1 cellular context compared by ENCODE assay signal in the genomic region with DNA sequence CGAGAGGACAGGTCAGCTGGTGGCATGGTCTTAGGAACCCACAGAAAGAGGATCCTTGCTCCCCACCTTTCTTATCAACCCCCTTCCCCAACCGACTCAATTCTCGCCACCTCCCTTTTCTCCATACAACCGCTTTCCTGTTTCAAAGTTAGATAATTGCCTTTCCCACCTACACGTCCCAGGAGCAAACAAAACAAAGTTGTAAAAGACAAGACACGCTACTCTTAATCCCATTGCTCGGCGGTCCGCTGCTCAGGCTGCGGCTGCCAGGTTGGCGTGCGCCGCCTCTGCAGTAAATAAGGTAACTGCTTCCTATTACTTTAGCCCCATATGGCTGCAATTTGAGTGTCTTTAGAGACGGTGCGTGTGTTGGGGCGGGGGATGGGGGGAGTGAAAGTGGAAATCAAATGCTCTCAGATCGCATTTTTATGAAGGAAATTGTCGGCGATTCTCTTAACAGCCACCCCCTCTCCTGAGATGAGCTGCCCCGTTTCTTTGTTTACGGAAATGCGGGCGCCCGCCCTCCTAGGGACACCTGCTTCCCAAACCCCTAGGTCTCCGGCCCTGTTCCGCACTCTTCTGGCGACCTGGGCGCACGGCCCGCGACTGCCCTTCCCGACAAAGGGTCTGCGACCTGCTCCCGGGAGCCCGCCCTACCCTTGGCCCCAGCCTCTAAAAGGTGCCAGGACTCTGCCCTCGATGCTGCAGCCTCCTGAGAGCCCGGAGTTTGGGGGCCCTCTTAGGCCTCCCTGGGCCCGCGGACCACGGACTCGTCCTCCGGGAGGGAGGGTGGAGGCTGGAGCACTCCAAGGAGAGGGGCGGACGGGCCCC.
A peak's percentile ranks its signal among the peaks of the same experiment; 100 is the strongest.
TF ChIP-seq lines count a peak whose summit lies in the region.

No MANE protein-coding gene starts in this region.

TF ChIP-seq in WTC11, 78 proteins besides CTCF, POLR2A, EP300 and RAD21 (continued from another document):
- TF ChIP-seq, protein P1, sequence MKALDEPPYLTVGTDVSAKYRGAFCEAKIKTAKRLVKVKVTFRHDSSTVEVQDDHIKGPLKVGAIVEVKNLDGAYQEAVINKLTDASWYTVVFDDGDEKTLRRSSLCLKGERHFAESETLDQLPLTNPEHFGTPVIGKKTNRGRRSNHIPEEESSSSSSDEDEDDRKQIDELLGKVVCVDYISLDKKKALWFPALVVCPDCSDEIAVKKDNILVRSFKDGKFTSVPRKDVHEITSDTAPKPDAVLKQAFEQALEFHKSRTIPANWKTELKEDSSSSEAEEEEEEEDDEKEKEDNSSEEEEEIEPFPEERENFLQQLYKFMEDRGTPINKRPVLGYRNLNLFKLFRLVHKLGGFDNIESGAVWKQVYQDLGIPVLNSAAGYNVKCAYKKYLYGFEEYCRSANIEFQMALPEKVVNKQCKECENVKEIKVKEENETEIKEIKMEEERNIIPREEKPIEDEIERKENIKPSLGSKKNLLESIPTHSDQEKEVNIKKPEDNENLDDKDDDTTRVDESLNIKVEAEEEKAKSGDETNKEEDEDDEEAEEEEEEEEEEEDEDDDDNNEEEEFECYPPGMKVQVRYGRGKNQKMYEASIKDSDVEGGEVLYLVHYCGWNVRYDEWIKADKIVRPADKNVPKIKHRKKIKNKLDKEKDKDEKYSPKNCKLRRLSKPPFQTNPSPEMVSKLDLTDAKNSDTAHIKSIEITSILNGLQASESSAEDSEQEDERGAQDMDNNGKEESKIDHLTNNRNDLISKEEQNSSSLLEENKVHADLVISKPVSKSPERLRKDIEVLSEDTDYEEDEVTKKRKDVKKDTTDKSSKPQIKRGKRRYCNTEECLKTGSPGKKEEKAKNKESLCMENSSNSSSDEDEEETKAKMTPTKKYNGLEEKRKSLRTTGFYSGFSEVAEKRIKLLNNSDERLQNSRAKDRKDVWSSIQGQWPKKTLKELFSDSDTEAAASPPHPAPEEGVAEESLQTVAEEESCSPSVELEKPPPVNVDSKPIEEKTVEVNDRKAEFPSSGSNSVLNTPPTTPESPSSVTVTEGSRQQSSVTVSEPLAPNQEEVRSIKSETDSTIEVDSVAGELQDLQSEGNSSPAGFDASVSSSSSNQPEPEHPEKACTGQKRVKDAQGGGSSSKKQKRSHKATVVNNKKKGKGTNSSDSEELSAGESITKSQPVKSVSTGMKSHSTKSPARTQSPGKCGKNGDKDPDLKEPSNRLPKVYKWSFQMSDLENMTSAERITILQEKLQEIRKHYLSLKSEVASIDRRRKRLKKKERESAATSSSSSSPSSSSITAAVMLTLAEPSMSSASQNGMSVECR (CRISPR knock-in tag; IDR thresholded peaks at IDR 0.05; ENCODE audit: borderline replicate concordance): peak; percentile 33; the same call in 1 of the 2 replicates
